Comparison of ENCODE assay signal across 8 cellular contexts in genomic region chr4:105896461-105896939, GRCh38. TPM values are rescaled to one million over a fixed set of nuclear protein-coding genes. Genes with fewer than 3 reads are reported as not detected.
A peak's percentile ranks its signal among the peaks of the same experiment; 100 is the strongest.
DNase-seq lines count a peak whose midpoint lies in the region; ATAC-seq and TF ChIP-seq lines count a peak whose summit lies in the region.

No MANE protein-coding gene starts in this region.

- H3K9me3 Mint-ChIP-seq in endodermal cell, result no peaks in the 10 kb centered on the region

- H3K36me3 Mint-ChIP-seq in endodermal cell (ENCODE audit: low read depth), result no peaks in the 10 kb centered on the region

- no peak for TF ChIP-seq CTCF in endodermal cell (conservative IDR thresholded peaks at IDR 0.05)

- H3K9ac ChIP-seq in endodermal cell (ENCODE audit: extremely low read depth, low read length, poor library complexity, severe bottlenecking) (no peak overlapping the region), rectal smooth muscle tissue (ENCODE audit: low read length) (no peak overlapping the region)

- ATAC-seq in GM19023 (IDR thresholded peaks at IDR 0.05; ENCODE audit: unreplicated experiment), result peak; percentile 26
- peak; percentile 2 for ATAC-seq in HG02938 (IDR thresholded peaks at IDR 0.05; ENCODE audit: unreplicated experiment)
- no peak for ATAC-seq in HG03039 (IDR thresholded peaks at IDR 0.05; ENCODE audit: unreplicated experiment)

- H3K4me3 ChIP-seq in endodermal cell (ENCODE audit: low read length), result peak overlapping the region; percentile 81
- peak overlapping the region; percentile 72 for H3K4me3 ChIP-seq in rectal smooth muscle tissue (ENCODE audit: low read length)

- peaks cover 4% of the 10 kb centered on the region for H3K4me1 ChIP-seq in endodermal cell (ENCODE audit: control insufficient read depth, insufficient read depth, low read length)
- H3K4me1 ChIP-seq in rectal smooth muscle tissue (ENCODE audit: control insufficient read depth, insufficient read depth, low read length), result no peaks in the 10 kb centered on the region

- DNase-seq in endodermal cell (peak; percentile 80), inferior parietal cortex (ENCODE audit: extremely low spot score) (no peak), hippocampal formation (lab: John Stamatoyannopoulos, UW) (no peak), SK-N-DZ (ENCODE audit: low spot score) (no peak)

- H3K4me1 Mint-ChIP-seq in endodermal cell, result peaks cover 22% of the 10 kb centered on the region

- peaks cover 87% of the 10 kb centered on the region for H3K27me3 Mint-ChIP-seq in endodermal cell (ENCODE audit: insufficient read depth)

- H3K27ac ChIP-seq in endodermal cell (ENCODE audit: low read depth, low read length), result no peak overlapping the region
- H3K27ac ChIP-seq in rectal smooth muscle tissue (ENCODE audit: low read depth, low read length), result no peak overlapping the region

- WGBS in endodermal cell (ENCODE audit: insufficient coverage in 1 of 2, insufficient read length in 1 of 2), 2 experiments, result 8 to 12% methylated on average over 13 to 22 of the region's 22 CpGs

- H3K9me3 ChIP-seq in endodermal cell (ENCODE audit: control insufficient read depth, low read length), result no peaks in the 10 kb centered on the region

- H3K36me3 ChIP-seq in endodermal cell (ENCODE audit: control insufficient read depth, insufficient read depth, low read length) (no peaks in the 10 kb centered on the region), rectal smooth muscle tissue (ENCODE audit: control insufficient read depth, insufficient read depth, low read length) (no peaks in the 10 kb centered on the region)

- no peak overlapping the region for H3K27ac Mint-ChIP-seq in endodermal cell

- H3K27me3 ChIP-seq in endodermal cell (ENCODE audit: control insufficient read depth, insufficient read depth, low read length, poor library complexity, severe bottlenecking) (peaks cover 69% of the 10 kb centered on the region), rectal smooth muscle tissue (ENCODE audit: control insufficient read depth, insufficient read depth, low read length) (no peaks in the 10 kb centered on the region)

- H3K4me3 Mint-ChIP-seq in endodermal cell, result peak overlapping the region; percentile 61

RNA-seq across cellular contexts. Expression of gene NPNT, which starts 1.2 kb away (rescaled TPM):
- 1 to 10 TPM in 1 of 2 donors, under 1 TPM in 1; 0.88 to 1.6 TPM for total RNA-seq in endodermal cell
- polyA plus RNA-seq in endodermal cell (2013, experiment 1 of 2), result 4.1 TPM
- 3.0 TPM for polyA plus RNA-seq in endodermal cell (2013, experiment 2 of 2)
- 5.2 and 5.3 TPM in 2 replicates for polyA plus RNA-seq in SK-N-DZ (2014; cell fraction: cytosol; rRNA removed)
- 6.2 and 9.1 TPM in 2 replicates for polyA plus RNA-seq in SK-N-DZ (2014; cell fraction: nucleus; rRNA removed)
